In genomic region chr14:64531567-64531966, GRCh38 we compare ENCODE assay signal across 1 cellular context.
A peak's percentile ranks its signal among the peaks of the same experiment; 100 is the strongest.
TF ChIP-seq lines count a peak whose summit lies in the region.

No MANE protein-coding gene starts in this region.

TF ChIP-seq in K562, 482 proteins besides CTCF, POLR2A, EP300 and RAD21:
- TF ChIP-seq NFIX (CRISPR knock-in tag; IDR thresholded peaks at IDR 0.05; ENCODE audit: low read depth) (peak; percentile 74), MLX (CRISPR knock-in tag; conservative IDR thresholded peaks at IDR 0.05) (no peak), NFIC (IDR thresholded peaks at IDR 0.05) (peak; percentile 90), HOXB6 (CRISPR knock-in tag; IDR thresholded peaks at IDR 0.05; ENCODE audit: borderline replicate concordance) (no peak), ZBTB2 (IDR thresholded peaks at IDR 0.05) (no peak), ZNF124 (CRISPR knock-in tag; IDR thresholded peaks at IDR 0.05) (no peak), ZFPM2 (CRISPR knock-in tag; IDR thresholded peaks at IDR 0.05) (no peak), DEAF1 (CRISPR knock-in tag; IDR thresholded peaks at IDR 0.05) (no peak), BHLHE40 (IDR thresholded peaks at IDR 0.05; ENCODE audit: low read length) (no peak), TCFL5 (CRISPR knock-in tag; conservative IDR thresholded peaks at IDR 0.05) (no peak)
